Comparison of ENCODE assay signal across 25 cellular contexts in the genomic region with DNA sequence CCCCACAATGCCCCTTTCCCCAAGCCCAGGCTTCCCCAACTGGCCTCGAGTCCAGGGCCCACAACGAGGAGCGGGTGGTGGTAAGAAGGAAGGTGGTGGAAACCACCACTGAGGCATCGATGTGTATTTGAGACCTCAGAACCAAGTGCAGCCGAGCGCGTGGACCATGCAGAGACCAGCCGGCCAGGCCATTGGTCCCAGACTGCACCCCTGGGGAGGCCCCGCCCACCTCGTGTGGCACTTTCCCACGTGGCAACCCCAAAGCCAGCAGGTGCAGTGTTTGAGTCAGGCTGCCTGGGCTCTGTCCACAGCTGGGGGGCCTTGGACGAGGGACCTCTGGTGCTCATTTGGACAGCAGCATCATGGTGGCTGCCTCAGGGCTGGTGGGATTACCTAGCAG.
"Had no signal": no experiment of that assay in that cellular context is flagged by ENCODE, and none has a peak within 500 bp of the region (broad histone marks: within the 10 kb centered on the region; RNA-seq: fewer than 3 reads in every experiment).

No MANE protein-coding gene starts in this region.

- H3K36me3 ChIP-seq: esophagus muscularis mucosa, gastroesophageal sphincter, left lung, lower lobe of right lung, ovary, right atrium auricular region, suprapubic skin, thyroid gland had no signal

- H3K27ac Mint-ChIP-seq: memory B cell; mesothelial cell of epicardium; natural killer cell; stimulated activated effector memory CD8-positive, alpha-beta T cell treated with anti-CD3 and anti-CD28 coated beads, Interleukin-12 subunit alpha, Interleukin-12 subunit beta, amount 100 ng/mL, for 72 hours; type B pancreatic cell had no signal

- H3K9me3 Mint-ChIP-seq: memory B cell; mesothelial cell of epicardium; natural killer cell; neural crest cell; stimulated activated effector memory CD8-positive, alpha-beta T cell treated with anti-CD3 and anti-CD28 coated beads, Interleukin-12 subunit alpha, Interleukin-12 subunit beta, amount 100 ng/mL, for 72 hours; type B pancreatic cell had no signal

- H3K9me3 ChIP-seq: esophagus muscularis mucosa, gastroesophageal sphincter, left lung, lower lobe of right lung, ovary, right atrium auricular region, suprapubic skin, thyroid gland had no signal

- H3K27ac ChIP-seq: epithelial cell of prostate, gastroesophageal sphincter, left lung, lower lobe of right lung, ovary, right atrium auricular region, suprapubic skin, thyroid gland had no signal

- H3K36me3 Mint-ChIP-seq: memory B cell; mesothelial cell of epicardium; natural killer cell; stimulated activated effector memory CD8-positive, alpha-beta T cell treated with anti-CD3 and anti-CD28 coated beads, Interleukin-12 subunit alpha, Interleukin-12 subunit beta, amount 100 ng/mL, for 72 hours; type B pancreatic cell had no signal

- H3K4me3 ChIP-seq: dorsolateral prefrontal cortex, esophagus muscularis mucosa, gastroesophageal sphincter, left lung, lower lobe of right lung, ovary, right atrium auricular region, suprapubic skin, thyroid gland had no signal

- H3K4me3 Mint-ChIP-seq: memory B cell, mesothelial cell of epicardium, natural killer cell, neural crest cell, type B pancreatic cell had no signal

- DNase-seq: cortex of kidney; dorsolateral prefrontal cortex; effector memory CD4-positive, alpha-beta T cell; foreskin fibroblast; glutamatergic neuron; islet precursor cell; left lung; lower lobe of right lung; natural killer cell; nucleus accumbens; ovary; small intestine; stimulated activated CD4-positive, alpha-beta T cell treated with anti-CD3 and anti-CD28 coated beads, Interleukin-2, amount 100 ng/mL, for 48 hours; stimulated activated naive CD8-positive, alpha-beta T cell treated with anti-CD3 and anti-CD28 coated beads, Interleukin-15, Interleukin-2, amounts not matched to agents 100 U/mL and 50 U/mL, for 24 hours; thyroid gland had no signal

- H3K27me3 ChIP-seq: gastroesophageal sphincter, ovary, right atrium auricular region, thyroid gland had no signal

- ATAC-seq: gastroesophageal sphincter; left lung; lower lobe of right lung; natural killer cell; stimulated activated effector memory CD8-positive, alpha-beta T cell treated with anti-CD3 and anti-CD28 coated beads, Interleukin-12 subunit alpha, Interleukin-12 subunit beta, amount 100 ng/mL, for 72 hours; stimulated activated naive CD8-positive, alpha-beta T cell treated with anti-CD3 and anti-CD28 coated beads, Interleukin-15, Interleukin-2, amounts not matched to agents 100 U/mL and 50 U/mL, for 24 hours had no signal
